Comparison of ENCODE assay signal across 8 cellular contexts in the genomic region with DNA sequence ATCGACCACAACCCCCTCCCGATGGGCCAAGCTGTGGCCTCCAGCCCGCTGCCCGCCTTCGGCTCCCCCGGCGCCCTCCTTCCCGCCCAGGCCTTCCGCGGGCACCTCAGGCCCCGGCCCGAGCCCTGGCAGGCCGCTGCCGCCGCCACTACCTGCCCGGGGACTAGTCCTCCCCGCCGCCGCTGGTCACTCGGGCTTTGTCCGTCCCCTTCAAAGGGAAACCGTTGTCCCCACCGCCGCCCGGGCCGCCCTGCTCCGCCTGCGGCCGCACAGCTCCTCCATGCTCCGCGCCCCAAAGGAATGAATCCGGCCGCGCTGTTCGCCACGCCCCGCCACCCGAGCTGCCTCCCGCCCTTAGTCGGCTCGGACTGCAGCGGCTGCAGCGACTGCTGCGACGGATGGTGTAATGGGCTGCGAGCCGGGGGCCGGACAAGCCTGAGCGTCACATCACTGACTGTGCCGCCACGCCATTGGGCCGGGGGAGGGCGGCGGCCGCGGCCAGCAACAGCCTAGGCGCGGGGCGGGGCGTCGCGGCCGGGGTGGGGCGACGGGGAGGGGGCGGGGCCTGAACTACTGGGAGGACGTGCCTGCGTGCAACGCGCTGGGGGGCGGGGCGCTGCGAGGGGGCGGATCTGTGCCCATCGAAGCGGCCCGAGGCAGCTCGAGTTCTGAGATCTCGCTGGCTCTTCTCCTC. TPM values are rescaled to one million over a fixed set of nuclear protein-coding genes. Genes with fewer than 3 reads are reported as not detected.
A peak's percentile ranks its signal among the peaks of the same experiment; 100 is the strongest.
DNase-seq lines count a peak whose midpoint lies in the region; ATAC-seq and TF ChIP-seq lines count a peak whose summit lies in the region.

A gene with protein sequence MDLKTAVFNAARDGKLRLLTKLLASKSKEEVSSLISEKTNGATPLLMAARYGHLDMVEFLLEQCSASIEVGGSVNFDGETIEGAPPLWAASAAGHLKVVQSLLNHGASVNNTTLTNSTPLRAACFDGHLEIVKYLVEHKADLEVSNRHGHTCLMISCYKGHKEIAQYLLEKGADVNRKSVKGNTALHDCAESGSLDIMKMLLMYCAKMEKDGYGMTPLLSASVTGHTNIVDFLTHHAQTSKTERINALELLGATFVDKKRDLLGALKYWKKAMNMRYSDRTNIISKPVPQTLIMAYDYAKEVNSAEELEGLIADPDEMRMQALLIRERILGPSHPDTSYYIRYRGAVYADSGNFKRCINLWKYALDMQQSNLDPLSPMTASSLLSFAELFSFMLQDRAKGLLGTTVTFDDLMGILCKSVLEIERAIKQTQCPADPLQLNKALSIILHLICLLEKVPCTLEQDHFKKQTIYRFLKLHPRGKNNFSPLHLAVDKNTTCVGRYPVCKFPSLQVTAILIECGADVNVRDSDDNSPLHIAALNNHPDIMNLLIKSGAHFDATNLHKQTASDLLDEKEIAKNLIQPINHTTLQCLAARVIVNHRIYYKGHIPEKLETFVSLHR (minus strand): TSS at position 405 of the 694 bp plus-strand sequence. CDS start 1,282 bp downstream, outside the sequence.

- peaks cover 6 to 8% of the 10 kb centered on the region in 2 donors for H3K36me3 ChIP-seq in mucosa of rectum (ENCODE audit: control insufficient read depth in 2 of 2, insufficient read depth in 2 of 2, low read length in 2 of 2)

- peak; percentile 93 for ATAC-seq in GM21529 (IDR thresholded peaks at IDR 0.05; ENCODE audit: unreplicated experiment)

- peak within 1 kb of the TSS; percentile 66 to 97 (median 96) for H3K27ac Mint-ChIP-seq in IgD-negative memory B cell

- DNase-seq in DMS 273 treated with DMSO at 0.1 percent for 48 hours (lab: John Stamatoyannopoulos, UW) (peak; percentile 93), OCI-M2 (lab: John Stamatoyannopoulos, UW; ENCODE audit: unreplicated experiment) (peak; percentile 82), activated T-cell treated with anti-CD3 and anti-CD28 coated beads for 48 hours (ENCODE audit: low read depth) (peak; percentile 97), epithelial cell of proximal tubule (ENCODE audit: low read depth) (peak; percentile 39)
- peak; percentile 99 for DNase-seq in stimulated activated CD8-positive, alpha-beta memory T cell treated with anti-CD3 and anti-CD28 coated beads, Interleukin-4, amount 100 ng/mL, for 48 hours

- no peak for TF ChIP-seq CTCF in epithelial cell of proximal tubule (conservative IDR thresholded peaks at IDR 0.05; ENCODE audit: low read depth, low read length)

- peaks cover 9 to 14% of the 10 kb centered on the region in 2 donors for H3K4me1 ChIP-seq in mucosa of rectum (ENCODE audit: control insufficient read depth in 2 of 2, insufficient read depth in 2 of 2, low read length in 2 of 2)

- H3K9me3 Mint-ChIP-seq in IgD-negative memory B cell = peaks cover 0 to 3% (median 1%) of the 10 kb centered on the region in 3 donors

- no peaks in the 10 kb centered on the region for H3K27me3 ChIP-seq in mucosa of rectum (ENCODE audit: control insufficient read depth in 2 of 2, insufficient read depth in 2 of 2, low read length in 2 of 2)

- peaks cover 3 to 4% of the 10 kb centered on the region in 2 donors for H3K9me3 ChIP-seq in mucosa of rectum (ENCODE audit: control insufficient read depth in 2 of 2, low read length in 2 of 2)

- H3K27me3 Mint-ChIP-seq in IgD-negative memory B cell = no peaks in the 10 kb centered on the region

- no peaks in the 10 kb centered on the region for H3K36me3 Mint-ChIP-seq in IgD-negative memory B cell

- H3K4me3 ChIP-seq in epithelial cell of proximal tubule (ENCODE audit: low read depth, low read length) = peak within 1 kb of the TSS; percentile 83
- H3K4me3 ChIP-seq in mucosa of rectum (ENCODE audit: low read length in 2 of 2) = peak within 1 kb of the TSS; percentile 85 to 94

- H3K9ac ChIP-seq in mucosa of rectum (ENCODE audit: low read depth in 1 of 2, low read length in 2 of 2) = peak within 1 kb of the TSS; percentile 85 to 100

- peak within 1 kb of the TSS; percentile 81 to 99 (median 96) for H3K4me3 Mint-ChIP-seq in IgD-negative memory B cell

- peak within 1 kb of the TSS; percentile 99 to 100 for H3K27ac ChIP-seq in mucosa of rectum (ENCODE audit: low read depth in 2 of 2, low read length in 2 of 2)

- H3K4me1 Mint-ChIP-seq in IgD-negative memory B cell = peaks cover 25 to 36% (median 34%) of the 10 kb centered on the region in 3 donors

RNA-seq across cellular contexts. Expression of the gene that starts here (rescaled TPM):
- 2.9 TPM for polyA plus RNA-seq in IgD-negative memory B cell
- total RNA-seq in epithelial cell of proximal tubule = 11.0 and 14.4 TPM in 2 replicates

Comparison
In these comparisons a context has a peak if more than half of its experiments do, and no peak if none do; other contexts are left out.
1. Peak in every context shown above with its lines: DNase-seq, ATAC-seq, H3K4me3 ChIP-seq and H3K27ac ChIP-seq.
2. DNase-seq: peak in every context shown above with its lines; median percentile 99 in stimulated activated CD8-positive, alpha-beta memory T cell treated with anti-CD3 and anti-CD28 coated beads, Interleukin-4, amount 100 ng/mL, for 48 hours; 97 in activated T-cell treated with anti-CD3 and anti-CD28 coated beads for 48 hours; 93 in DMS 273 treated with DMSO at 0.1 percent for 48 hours; 82 in OCI-M2; 39 in epithelial cell of proximal tubule.